ENCODE assay signal across 20 cellular contexts in the genomic region with DNA sequence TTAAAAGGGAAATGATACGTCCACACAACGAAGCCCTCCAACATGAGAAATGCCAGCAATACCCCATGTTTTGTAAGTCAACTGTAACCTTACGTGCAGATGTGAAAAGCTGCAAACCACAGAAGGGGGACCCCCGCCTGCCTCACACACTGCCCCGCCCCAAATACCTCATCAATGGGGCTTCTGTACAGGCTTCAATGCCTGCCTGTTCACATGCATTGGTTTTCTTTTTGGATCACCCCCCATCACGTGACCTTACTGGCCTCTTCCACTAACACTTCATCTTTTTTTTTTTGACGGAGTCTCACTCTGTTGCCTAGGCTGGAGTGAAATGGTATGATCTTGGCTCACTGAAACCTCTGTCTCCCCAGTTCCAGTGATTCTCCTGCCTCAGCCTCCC.
"Had no signal": no experiment of that assay in that cellular context is flagged by ENCODE, and none has a peak within 500 bp of the region (broad histone marks: within the 10 kb centered on the region; RNA-seq: fewer than 3 reads in every experiment).

No MANE protein-coding gene starts in this region.

- ATAC-seq: esophagus mucosa, natural killer cell, right cardiac atrium had no signal

- H3K4me1 ChIP-seq: prostate gland had no signal

- H3K27ac Mint-ChIP-seq: activated naive CD4-positive, alpha-beta T cell treated with anti-CD3 and anti-CD28 coated beads, Interleukin-2, amount 10 ng/mL, durations not matched to agents 7 days and 5 days; memory B cell; natural killer cell; T-helper 2 cell treated with Interferon-gamma antibody and Interleukin-4, amounts not matched to agents 5 μg/mL and 100 μg/mL, for 36 hours had no signal

- H3K4me3 ChIP-seq: adrenal gland, cardiac muscle cell, left ventricle myocardium inferior, prostate gland, skin epidermis had no signal

- H3K27ac ChIP-seq: adrenal gland, cardiac muscle cell, left ventricle myocardium inferior, prostate gland, skin epidermis had no signal

- H3K4me3 Mint-ChIP-seq: activated naive CD4-positive, alpha-beta T cell treated with anti-CD3 and anti-CD28 coated beads, Interleukin-2, amount 10 ng/mL, durations not matched to agents 7 days and 5 days; memory B cell; natural killer cell; T-helper 2 cell treated with Interferon-gamma antibody and Interleukin-4, amounts not matched to agents 5 μg/mL and 100 μg/mL, for 36 hours had no signal

- H3K27me3 ChIP-seq: adrenal gland, cardiac muscle cell had no signal

- H3K9me3 ChIP-seq: adrenal gland, left ventricle myocardium inferior, prostate gland had no signal

- H3K9me3 Mint-ChIP-seq: activated naive CD4-positive, alpha-beta T cell treated with anti-CD3 and anti-CD28 coated beads, Interleukin-2, amount 10 ng/mL, durations not matched to agents 7 days and 5 days; memory B cell; natural killer cell; T-helper 2 cell treated with Interferon-gamma antibody and Interleukin-4, amounts not matched to agents 5 μg/mL and 100 μg/mL, for 36 hours had no signal

- H3K27me3 Mint-ChIP-seq: activated naive CD4-positive, alpha-beta T cell treated with anti-CD3 and anti-CD28 coated beads, Interleukin-2, amount 10 ng/mL, durations not matched to agents 7 days and 5 days; memory B cell had no signal

- DNase-seq: activated CD4-positive, alpha-beta T cell treated with anti-CD3 and anti-CD28 coated beads, Interleukin-2, amount 50 U/mL, for 1 hour; activated naive CD4-positive, alpha-beta T cell treated with anti-CD3 and anti-CD28 coated beads, Interleukin-2, amount 10 ng/mL, durations not matched to agents 7 days and 5 days; activated T-cell treated with anti-CD3 and anti-CD28 coated beads for 4 hours; hypothalamus; left ventricle myocardium inferior; natural killer cell; nucleus accumbens; right cardiac atrium; stimulated activated CD4-positive, alpha-beta T cell treated with anti-CD3 and anti-CD28 coated beads, Interleukin-4, amount 100 ng/mL, for 4 hours; stimulated activated CD8-positive, alpha-beta memory T cell treated with anti-CD3 and anti-CD28 coated beads, Interleukin-4, amount 100 ng/mL, for 48 hours; stimulated activated naive CD4-positive, alpha-beta T cell treated with Interleukin-2 at 50 U/mL for 16 hours; substantia nigra; trophoblast cell had no signal

- H3K36me3 Mint-ChIP-seq: activated naive CD4-positive, alpha-beta T cell treated with anti-CD3 and anti-CD28 coated beads, Interleukin-2, amount 10 ng/mL, durations not matched to agents 7 days and 5 days; natural killer cell had no signal

- H3K36me3 ChIP-seq: adrenal gland, cardiac muscle cell, left ventricle myocardium inferior, prostate gland had no signal

- H3K4me1 Mint-ChIP-seq: activated naive CD4-positive, alpha-beta T cell treated with anti-CD3 and anti-CD28 coated beads, Interleukin-2, amount 10 ng/mL, durations not matched to agents 7 days and 5 days; memory B cell; natural killer cell had no signal
